ENCODE assay signal across 16 cellular contexts in the genomic region with DNA sequence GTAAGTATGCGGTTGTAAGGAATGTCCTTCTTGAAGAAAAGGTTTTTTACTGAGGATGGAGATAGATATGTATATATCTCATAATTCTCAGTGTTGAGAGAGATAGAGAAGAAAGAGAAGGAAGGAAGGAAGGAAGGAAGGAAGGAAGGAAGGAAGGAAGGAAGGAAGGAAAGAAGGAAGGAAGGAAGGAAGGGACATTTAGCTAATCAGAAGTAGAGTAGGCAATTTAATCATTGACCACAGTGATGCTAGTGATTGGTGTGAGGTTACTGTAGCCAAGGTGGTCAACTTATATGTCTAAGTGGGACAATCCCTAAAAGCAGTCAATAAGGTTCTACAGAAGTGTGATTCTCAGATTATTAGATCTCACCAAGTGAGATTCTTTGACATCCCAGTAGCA.
DNase-seq lines count a peak whose midpoint lies in the region; ATAC-seq and TF ChIP-seq lines count a peak whose summit lies in the region.
"Had no signal": no experiment of that assay in that cellular context is flagged by ENCODE, and none has a peak within 500 bp of the region (broad histone marks: within the 10 kb centered on the region; RNA-seq: fewer than 3 reads in every experiment).

No MANE protein-coding gene starts in this region.

- no peaks in the 10 kb centered on the region for H3K4me1 ChIP-seq in HEK293 (ENCODE audit: control insufficient read depth, insufficient read depth, low read length)
- no peaks in the 10 kb centered on the region for H3K4me1 ChIP-seq in prostate gland (replicated peaks)
- H3K4me1 ChIP-seq: BLaER1 treated with 17β-estradiol and CSF1 and Interleukin-3, amounts not matched to agents 10 nM and 100 nM; Caco-2 had no signal

- H3K27ac Mint-ChIP-seq in nephron progenitor cell = peak overlapping the region; percentile 27
- H3K27ac Mint-ChIP-seq: B cell; CD4-positive, alpha-beta T cell; CD8-positive, alpha-beta T cell had no signal

- POLR2A ChIA-PET in HEK293 (lab: Yijun Ruan, JAX) = no interaction called here

- no peaks in the 10 kb centered on the region for H3K4me1 Mint-ChIP-seq in nephron progenitor cell

- TF ChIP-seq POLR2A in prostate gland (IDR thresholded peaks at IDR 0.05) = no peak

- no peak overlapping the region for H3K4me3 Mint-ChIP-seq in nephron progenitor cell
- H3K4me3 Mint-ChIP-seq: B cell; CD4-positive, alpha-beta T cell; CD8-positive, alpha-beta T cell had no signal

- no peak for ATAC-seq in GM18498 (IDR thresholded peaks at IDR 0.05; ENCODE audit: unreplicated experiment)
- ATAC-seq: CD8-positive, alpha-beta T cell had no signal

- H3K27me3 Mint-ChIP-seq in nephron progenitor cell (ENCODE audit: low read depth, poor library complexity) = no peaks in the 10 kb centered on the region
- H3K27me3 Mint-ChIP-seq: B cell; CD4-positive, alpha-beta T cell had no signal

- H3K27me3 ChIP-seq in prostate gland (replicated peaks; ENCODE audit: insufficient read depth) = no peaks in the 10 kb centered on the region
- H3K27me3 ChIP-seq: BLaER1 treated with 17β-estradiol and CSF1 and Interleukin-3, amounts not matched to agents 10 nM and 100 nM had no signal

- no peak for DNase-seq in nephron progenitor cell
- no peak for DNase-seq in prostate gland (ENCODE audit: low spot score)
- DNase-seq in NK-92 (lab: John Stamatoyannopoulos, UW; ENCODE audit: unreplicated experiment) = no peak
- DNase-seq: 8988T; AML-193; Caco-2; Calu3; CD4-positive, alpha-beta T cell; CD8-positive, alpha-beta T cell; DMS79 treated with DMSO at 0.1 percent for 48 hours; GF-D8 had no signal

- no peak overlapping the region for H3K27ac ChIP-seq in HEK293 (ENCODE audit: extremely low read depth, low read depth, low read length)
- H3K27ac ChIP-seq in prostate gland = no peak overlapping the region
- H3K27ac ChIP-seq: BLaER1 treated with 17β-estradiol and CSF1 and Interleukin-3, amounts not matched to agents 10 nM and 100 nM; C4-2B had no signal

- peaks cover 7% of the 10 kb centered on the region for H3K36me3 Mint-ChIP-seq in nephron progenitor cell (ENCODE audit: low read depth)
- H3K36me3 Mint-ChIP-seq: CD8-positive, alpha-beta T cell had no signal

- peaks cover 18% of the 10 kb centered on the region for H3K9me3 Mint-ChIP-seq in nephron progenitor cell

- intact Hi-C loops in prostate gland (cut with DNase I) = no loop called here

- TF ChIP-seq CTCF in HEK293 (tag by site-specific recombination; IDR thresholded peaks at IDR 0.05) (no peak), nephron progenitor cell (IDR thresholded peaks at IDR 0.05) (no peak), prostate gland (IDR thresholded peaks at IDR 0.05) (no peak)

- H3K36me3 ChIP-seq in HEK293 (ENCODE audit: control insufficient read depth in 2 of 2, insufficient read depth in 1 of 2, low read length in 2 of 2) (no peaks in the 10 kb centered on the region), prostate gland (no peaks in the 10 kb centered on the region)
- H3K36me3 ChIP-seq: BLaER1 treated with 17β-estradiol and CSF1 and Interleukin-3, amounts not matched to agents 10 nM and 100 nM had no signal

- no peak overlapping the region for H3K4me3 ChIP-seq in HEK293 (ENCODE audit: low read depth, low read length)
- H3K4me3 ChIP-seq in prostate gland = no peak overlapping the region
- H3K4me3 ChIP-seq: BLaER1 treated with 17β-estradiol and CSF1 and Interleukin-3, amounts not matched to agents 10 nM and 100 nM had no signal

- WGBS in prostate gland = 92% methylated on average over 1 of the region's 1 CpG

- H3K9me3 ChIP-seq in HEK293 (ENCODE audit: control insufficient read depth, insufficient read depth, low read depth, low read length) (no peaks in the 10 kb centered on the region), prostate gland (no peaks in the 10 kb centered on the region)

- CTCF ChIA-PET in HEK293 (lab: Yijun Ruan, JAX) = no interaction called here

TF ChIP-seq in HEK293, 187 proteins besides CTCF, POLR2A, EP300 and RAD21:
- TF ChIP-seq ZNF148 (tag by site-specific recombination; IDR thresholded peaks at IDR 0.05; ENCODE audit: borderline replicate concordance) (no peak), ZNF366 (tag by site-specific recombination; conservative IDR thresholded peaks at IDR 0.05) (peak; percentile 44; the same call in 1 of the 2 replicates)
